Comparison of ENCODE assay signal across 9 cellular contexts in genomic region chr11:128210148-128210940, GRCh38.
DNase-seq lines count a peak whose midpoint lies in the region; ATAC-seq and TF ChIP-seq lines count a peak whose summit lies in the region.
"Had no signal": no experiment of that assay in that cellular context is flagged by ENCODE, and none has a peak within 500 bp of the region (broad histone marks: within the 10 kb centered on the region; RNA-seq: fewer than 3 reads in every experiment).

No MANE protein-coding gene starts in this region.

- peak; percentile 23 for DNase-seq in 8988T
- peak; percentile 91 for DNase-seq in HFFc6
- peak; percentile 95 for DNase-seq in astrocyte of the spinal cord (ENCODE audit: low read depth, low spot score)
- peak; percentile 100 for DNase-seq in kidney tubule cell (ENCODE audit: low spot score)
- DNase-seq in endothelial cell (ENCODE audit: low spot score) = no peak
- no peak for DNase-seq in activated CD4-positive, alpha-beta T cell treated with anti-CD3 and anti-CD28 coated beads, Interleukin-2, amount 50 U/mL, for 4 hours
- DNase-seq in NCI-H1417 treated with DMSO at 0.1 percent for 48 hours (lab: John Stamatoyannopoulos, UW) = no peak
- DNase-seq: activated CD8-positive, alpha-beta memory T cell treated with anti-CD3 and anti-CD28 coated beads, Interleukin-2, amount 10 ng/mL, durations not matched to agents 7 days and 5 days had no signal

- ATAC-seq in GM21717 (IDR thresholded peaks at IDR 0.05; ENCODE audit: unreplicated experiment) = no peak
- ATAC-seq: activated CD8-positive, alpha-beta memory T cell treated with anti-CD3 and anti-CD28 coated beads, Interleukin-2, amount 10 ng/mL, durations not matched to agents 7 days and 5 days had no signal

- peak overlapping the region; percentile 71 for H3K27ac Mint-ChIP-seq in HFFc6
- H3K27ac Mint-ChIP-seq in endothelial cell (ENCODE audit: unreplicated experiment) = no peak overlapping the region
- H3K27ac Mint-ChIP-seq: activated CD8-positive, alpha-beta memory T cell treated with anti-CD3 and anti-CD28 coated beads, Interleukin-2, amount 10 ng/mL, durations not matched to agents 7 days and 5 days had no signal

- H3K36me3 Mint-ChIP-seq in HFFc6 (ENCODE audit: low read depth) = peaks cover 15% of the 10 kb centered on the region
- no peaks in the 10 kb centered on the region for H3K36me3 Mint-ChIP-seq in endothelial cell (ENCODE audit: low read depth, unreplicated experiment)

- in situ Hi-C loops in astrocyte of the spinal cord (cut with HindIII; ENCODE audit: low sequenced_read_pairs) = no loop called here

- H3K9me3 Mint-ChIP-seq in HFFc6 (peaks cover 4% of the 10 kb centered on the region; the same call in 1 of the 2 replicates), endothelial cell (ENCODE audit: unreplicated experiment) (no peaks in the 10 kb centered on the region)

- H3K27me3 Mint-ChIP-seq in HFFc6 (ENCODE audit: insufficient read depth) (no peaks in the 10 kb centered on the region), endothelial cell (ENCODE audit: unreplicated experiment) (peaks cover 2% of the 10 kb centered on the region)
- H3K27me3 Mint-ChIP-seq: activated CD8-positive, alpha-beta memory T cell treated with anti-CD3 and anti-CD28 coated beads, Interleukin-2, amount 10 ng/mL, durations not matched to agents 7 days and 5 days had no signal

- peak overlapping the region; percentile 58 for H3K4me3 Mint-ChIP-seq in HFFc6
- H3K4me3 Mint-ChIP-seq in endothelial cell (ENCODE audit: unreplicated experiment) = no peak overlapping the region
- H3K4me3 Mint-ChIP-seq: activated CD8-positive, alpha-beta memory T cell treated with anti-CD3 and anti-CD28 coated beads, Interleukin-2, amount 10 ng/mL, durations not matched to agents 7 days and 5 days had no signal

- H3K4me1 Mint-ChIP-seq in HFFc6 (ENCODE audit: low read depth) (peaks cover 66% of the 10 kb centered on the region), endothelial cell (ENCODE audit: unreplicated experiment) (peaks cover 3% of the 10 kb centered on the region)

- no peak overlapping the region for H3K4me3 ChIP-seq in astrocyte of the spinal cord (ENCODE audit: low read depth, low read length)

- TF ChIP-seq CTCF in HFFc6 (IDR thresholded peaks at IDR 0.05) = no peak
- TF ChIP-seq CTCF in astrocyte of the spinal cord (IDR thresholded peaks at IDR 0.05; ENCODE audit: low read depth, low read length) = no peak
- no peak for TF ChIP-seq CTCF in endothelial cell (IDR thresholded peaks at IDR 0.05; ENCODE audit: unreplicated experiment)

Comparison
In these comparisons a context has a peak if more than half of its experiments do, and no peak if none do; other contexts are left out.
1. DNase-seq: peak in 8988T (single experiment), HFFc6 (single experiment), astrocyte of the spinal cord (single experiment) and kidney tubule cell (single experiment); none in endothelial cell (single experiment), activated CD4-positive, alpha-beta T cell treated with anti-CD3 and anti-CD28 coated beads, Interleukin-2, amount 50 U/mL, for 4 hours (0 of 2) and NCI-H1417 treated with DMSO at 0.1 percent for 48 hours (single experiment).